Comparison of ENCODE assay signal across 24 cellular contexts in genomic region chr3:48184299-48184698, GRCh38. TPM values are rescaled to one million over a fixed set of nuclear protein-coding genes. Genes with fewer than 3 reads are reported as not detected.
DNase-seq lines count a peak whose midpoint lies in the region; ATAC-seq, FAIRE-seq and TF ChIP-seq lines count a peak whose summit lies in the region.
"Had no signal": no experiment of that assay in that cellular context is flagged by ENCODE, and none has a peak within 500 bp of the region (broad histone marks: within the 10 kb centered on the region; RNA-seq: fewer than 3 reads in every experiment).

No MANE protein-coding gene starts in this region.

- no peak for TF ChIP-seq POLR2A in HepG2 (IDR thresholded peaks at IDR 0.05; ENCODE audit: insufficient read depth in 1 of 2, low read depth in 2 of 2, low read length in 2 of 2)
- no peak for TF ChIP-seq POLR2A in right lobe of liver (IDR thresholded peaks at IDR 0.05)
- no peak for TF ChIP-seq POLR2A in K562 (conservative IDR thresholded peaks at IDR 0.05)
- no peak for TF ChIP-seq POLR2A in body of pancreas (IDR thresholded peaks at IDR 0.05)

- H3K27me3 ChIP-seq in HepG2 (ENCODE audit: control insufficient read depth in 1 of 2, insufficient read depth in 2 of 2, low read length in 2 of 2): no peaks in the 10 kb centered on the region
- H3K27me3 ChIP-seq in right lobe of liver: no peaks in the 10 kb centered on the region
- peaks cover 4% of the 10 kb centered on the region for H3K27me3 ChIP-seq in Loucy (ENCODE audit: insufficient read depth, low read length, poor library complexity, severe bottlenecking)
- no peaks in the 10 kb centered on the region for H3K27me3 ChIP-seq in K562 (ENCODE audit: control insufficient read depth in 2 of 2, insufficient read depth in 2 of 2, low read length in 2 of 2)
- no peaks in the 10 kb centered on the region for H3K27me3 ChIP-seq in body of pancreas
- H3K27me3 ChIP-seq: BE2C had no signal

- TF ChIP-seq RAD21 in HepG2 (CRISPR knock-in tag; IDR thresholded peaks at IDR 0.05) (no peak), K562 (CRISPR knock-in tag; conservative IDR thresholded peaks at IDR 0.05 in 1 of 2, IDR thresholded peaks at IDR 0.05 in 1 of 2) (no peak)

- in situ Hi-C loops in HepG2 (cut with HindIII; ENCODE audit: extremely low pct_ligation_motif_present, low pct_unique_long_range_greater_than_20kb) (no loop called here), K562 (cut with MboI) (no loop called here)

- POLR2A ChIA-PET in HepG2 (lab: Yijun Ruan, JAX) (no interaction called here), K562 (lab: Yijun Ruan, JAX) (interaction anchor here (1.0 kb wide), 1 partner anchor 12 kb away, joined by 3 read pairs; no protein-coding TSS in a partner anchor)

- ATAC-seq in HepG2 (no peak), right lobe of liver (no peak), K562 (no peak), body of pancreas (no peak), GM21381 (IDR thresholded peaks at IDR 0.05; ENCODE audit: unreplicated experiment) (no peak)
- ATAC-seq: HCT116 had no signal

- H3K79me2 ChIP-seq in HepG2 (ENCODE audit: insufficient read depth, low read length) (peaks cover 51% of the 10 kb centered on the region), Loucy (ENCODE audit: insufficient read depth, low read length) (peaks cover 88% of the 10 kb centered on the region), K562 (ENCODE audit: control insufficient read depth, insufficient read depth, low read length) (peaks cover 76% of the 10 kb centered on the region)

- no peak for TF ChIP-seq CTCF in HepG2 (CRISPR knock-in tag; IDR thresholded peaks at IDR 0.05)
- no peak for TF ChIP-seq CTCF in right lobe of liver (IDR thresholded peaks at IDR 0.05)
- no peak for TF ChIP-seq CTCF in Loucy (conservative IDR thresholded peaks at IDR 0.05; ENCODE audit: low read length)
- TF ChIP-seq CTCF in K562 (IDR thresholded peaks at IDR 0.05 in 2 of 3, conservative IDR thresholded peaks at IDR 0.05 in 1 of 3; ENCODE audit: insufficient read depth in 2 of 3, low read depth in 1 of 3, low read length in 3 of 3): no peak
- no peak for TF ChIP-seq CTCF in body of pancreas (IDR thresholded peaks at IDR 0.05)

- no peak overlapping the region for H3K27ac ChIP-seq in HepG2 (ENCODE audit: extremely low read length, insufficient read depth, low read length)
- no peak overlapping the region for H3K27ac ChIP-seq in right lobe of liver
- H3K27ac ChIP-seq in K562 (ENCODE audit: extremely low read depth, low read depth, low read length): no peak overlapping the region
- H3K27ac ChIP-seq in body of pancreas: no peak overlapping the region

- no peaks in the 10 kb centered on the region for H3F3A ChIP-seq in Loucy (ENCODE audit: low read depth)

- FAIRE-seq in HepG2 (lab: Jason Lieb, UNC) (no peak), K562 (lab: Jason Lieb, UNC) (no peak)
- FAIRE-seq: GM12892, GM18507 had no signal

- H3K4me1 ChIP-seq in HepG2 (ENCODE audit: insufficient read depth, low read length): peaks cover 60% of the 10 kb centered on the region
- H3K4me1 ChIP-seq in right lobe of liver: no peaks in the 10 kb centered on the region
- H3K4me1 ChIP-seq in Loucy (ENCODE audit: insufficient read depth, low read length, poor library complexity, severe bottlenecking): peaks cover 62% of the 10 kb centered on the region
- H3K4me1 ChIP-seq in K562 (replicated peaks in 1 of 2; ENCODE audit: control insufficient read depth in 2 of 2, insufficient read depth in 2 of 2, low read length in 2 of 2): peaks cover 0 to 15% of the 10 kb centered on the region in 2 experiments; a peak in 3 of 5 replicates
- H3K4me1 ChIP-seq in body of pancreas: peaks cover 15% of the 10 kb centered on the region
- H3K4me1 ChIP-seq: BE2C had no signal

- H3K36me3 ChIP-seq in HepG2 (replicated peaks in 1 of 2; ENCODE audit: control insufficient read depth in 1 of 2, insufficient read depth in 2 of 2, low read length in 2 of 2) (peaks cover 4 to 62% of the 10 kb centered on the region in 2 experiments; a peak in 4 of 5 replicates), right lobe of liver (no peaks in the 10 kb centered on the region), Loucy (ENCODE audit: insufficient read depth, low read length) (peaks cover 62% of the 10 kb centered on the region; the same call in 1 of the 2 replicates), K562 (ENCODE audit: control insufficient read depth, insufficient read depth, low read length) (peaks cover 76% of the 10 kb centered on the region), body of pancreas (replicated peaks in 1 of 2; ENCODE audit: insufficient read depth in 1 of 2, low read depth in 2 of 2) (no peaks in the 10 kb centered on the region)

- whole genome bisulfite sequencing in HepG2 (ENCODE audit: low lambda C conversion rate): 88% methylated on average over 2 of the region's 2 CpGs
- WGBS in right lobe of liver (ENCODE audit: insufficient coverage, low coverage, low lambda C conversion rate, missing lambda C conversion rate): 91% methylated on average over 2 of the region's 2 CpGs
- WGBS in K562 (ENCODE audit: insufficient coverage, low coverage, missing lambda C conversion rate): 43% methylated on average over 2 of the region's 2 CpGs
- WGBS in body of pancreas, 2 donors: 70 to 80% methylated on average over 2 of the region's 2 CpGs

- H3K9ac ChIP-seq in HepG2 (ENCODE audit: insufficient read depth, low read depth, low read length) (no peak overlapping the region), Loucy (ENCODE audit: low read depth, low read length, poor library complexity, severe bottlenecking) (peak overlapping the region; percentile 97), K562 (ENCODE audit: insufficient read depth in 1 of 2, low read depth in 2 of 2, low read length in 2 of 2) (no peak overlapping the region)

- H3K9me1 ChIP-seq in K562 (ENCODE audit: control insufficient read depth, insufficient read depth, low read length): no peaks in the 10 kb centered on the region

- CTCF ChIA-PET in HepG2 (lab: Yijun Ruan, JAX; ENCODE audit: low intra/inter-chr PET ratio, low total read pairs): no interaction called here
- CTCF ChIA-PET in K562 (lab: Yijun Ruan, JAX; ENCODE audit: low intra/inter-chr PET ratio): no interaction called here

- intact Hi-C loops in HepG2 (cut with micrococcal nuclease; ENCODE audit: unreplicated experiment): no loop called here
- intact Hi-C loops in right lobe of liver (cut with DNase I): no loop called here
- intact Hi-C loops in K562 (cut with micrococcal nuclease): no loop called here
- intact Hi-C loops in body of pancreas (cut with DNase I): no loop called here

- H3K9me2 ChIP-seq in Loucy (replicated peaks; ENCODE audit: low read depth, low read length): no peaks in the 10 kb centered on the region

- H3K4me3 ChIP-seq in HepG2 (replicated peaks in 1 of 3; ENCODE audit: insufficient read depth in 1 of 3, low read depth in 2 of 3, low read length in 3 of 3) (no peak overlapping the region), right lobe of liver (no peak overlapping the region), Loucy (ENCODE audit: low read length, poor library complexity, severe bottlenecking) (peak overlapping the region; percentile 82), K562 (no peak overlapping the region), body of pancreas (no peak overlapping the region)

- BruUV-seq in HepG2 (replicated peaks; lab: Mats Ljungman, UMichigan) (no TSS peak), K562 (replicated peaks; lab: Mats Ljungman, UMichigan) (no TSS peak)

- H4K20me1 ChIP-seq in HepG2 (ENCODE audit: insufficient read depth, low read length): no peaks in the 10 kb centered on the region
- H4K20me1 ChIP-seq in Loucy (ENCODE audit: insufficient read depth, low read length, poor library complexity, severe bottlenecking): peaks cover 73% of the 10 kb centered on the region
- 0 out of 2 replicates have a peak, but pooled peaks cover 5% of the 10 kb centered on the region for H4K20me1 ChIP-seq in K562 (replicated peaks; ENCODE audit: control insufficient read depth, insufficient read depth, low read length)

- H3K4me2 ChIP-seq in HepG2 (ENCODE audit: low read depth, low read length) (no peak overlapping the region), Loucy (ENCODE audit: low read depth, low read length, poor library complexity, severe bottlenecking) (peak overlapping the region; percentile 97), K562 (ENCODE audit: insufficient read depth, low read length) (no peak overlapping the region)

- TF ChIP-seq EP300 in HepG2 (IDR thresholded peaks at IDR 0.05; ENCODE audit: low read depth in 2 of 2, low read length in 2 of 2) (no peak), HepG2 (CRISPR knock-in tag; IDR thresholded peaks at IDR 0.05; ENCODE audit: borderline replicate concordance) (no peak), K562 (IDR thresholded peaks at IDR 0.05; ENCODE audit: low read length) (no peak)

- DNase-seq in HepG2 (ENCODE audit: low spot score): no peak
- no peak for DNase-seq in right lobe of liver
- no peak for DNase-seq in K562 (ENCODE audit: extremely low read depth in 1 of 4, low spot score in 3 of 4)
- no peak for DNase-seq in SIG-M5 treated with dmso at 0.1 percent for 504 hours (lab: John Stamatoyannopoulos, UW; ENCODE audit: unreplicated experiment)
- no peak for DNase-seq in body of pancreas
- DNase-seq: ACHN; BE2C; C1 segment of cervical spinal cord; CD4-positive, CD25-positive, alpha-beta regulatory T cell; CD8-positive, alpha-beta memory T cell; COR-L47; DMS 273 treated with DMSO at 0.1 percent for 48 hours; DMS53; GDM1; GOT3; H7; HFFc6 had no signal

- no peaks in the 10 kb centered on the region for H3K9me3 ChIP-seq in HepG2 (ENCODE audit: low read length)
- H3K9me3 ChIP-seq in right lobe of liver: no peaks in the 10 kb centered on the region
- H3K9me3 ChIP-seq in Loucy (ENCODE audit: insufficient read depth, low read depth, low read length): no peaks in the 10 kb centered on the region
- H3K9me3 ChIP-seq in K562 (replicated peaks; ENCODE audit: control insufficient read depth, insufficient read depth, low read depth, low read length): no peaks in the 10 kb centered on the region
- H3K9me3 ChIP-seq in body of pancreas: no peaks in the 10 kb centered on the region
- H3K9me3 ChIP-seq: BE2C had no signal

- H2AFZ ChIP-seq in HepG2 (ENCODE audit: low read length) (no peak overlapping the region), Loucy (ENCODE audit: low read length) (no peak overlapping the region), K562 (ENCODE audit: low read depth, low read length) (no peak overlapping the region)

RNA-seq across cellular contexts. Expression of gene CDC25A, which starts 3.9 kb away (rescaled TPM):
- total RNA-seq in HepG2 (2016; rRNA removed; fragmentation: Illumina TruSeq; extraction: Trizol) (45.4 and 54.7 TPM in 2 replicates), right lobe of liver (1 to 10 TPM in 2 of 6 experiments, under 1 TPM in 4; 0.27 to 8.8 (median 0.56) TPM), K562 (2014; rRNA removed) (53.9 and 61.3 TPM in 2 replicates), K562 (2014; rRNA removed; fragmentation: Illumina TruSeq; extraction: Trizol) (52.2 and 53.9 TPM in 2 replicates), K562 (2015; rRNA removed; fragmentation: Illumina TruSeq; extraction: Trizol) (45.6 and 51.8 TPM in 2 replicates), K562 (2021) (52.0 and 59.2 TPM in 2 replicates), body of pancreas (under 1 TPM in 1 of 2 donors, not detected in 1; 0.33 TPM)
- total RNA-seq in HepG2 (2016; cell fraction: cytosol; rRNA removed; fragmentation: Illumina TruSeq; extraction: Trizol; ENCODE audit: low read depth): 8.6 and 10.2 TPM in 2 replicates
- 44.2 and 51.4 TPM in 2 replicates for total RNA-seq in HepG2 (2016; cell fraction: insoluble cytoplasmic fraction; rRNA removed; fragmentation: Illumina TruSeq; extraction: Trizol)
- 25.6 and 27.4 TPM in 2 replicates for total RNA-seq in HepG2 (2016; cell fraction: membrane; rRNA removed; fragmentation: Illumina TruSeq; extraction: Trizol)
- 26.0 and 31.5 TPM in 2 replicates for total RNA-seq in HepG2 (2016; cell fraction: nucleus; rRNA removed; fragmentation: Illumina TruSeq; extraction: Trizol)
- polyA plus RNA-seq in HepG2 (2011; rRNA removed) (6.1 and 7.9 TPM in 2 replicates), K562 (2011; rRNA removed) (27.0 and 35.8 TPM in 2 replicates), K562 (2014; fragmentation: Illumina TruSeq; extraction: Trizol) (46.5 and 56.2 TPM in 2 replicates), K562 (2014; fragmentation: Nextera tagmentation; extraction: Ambion mirVana) (1 to 10 TPM; 3.4 to 5.0 TPM), K562 (2014; rRNA removed) (30.3 and 34.7 TPM in 2 replicates)
- 4.7 and 5.4 TPM in 2 replicates for polyA plus RNA-seq in HepG2 (2011; cell fraction: cytosol; rRNA removed)
- 3.8 and 5.4 TPM in 2 replicates for polyA plus RNA-seq in HepG2 (2011; cell fraction: nucleus; rRNA removed)
- 5.8 and 9.1 TPM in 2 replicates for polyA plus RNA-seq in HepG2 (2012)
- 3.9 and 4.0 TPM in 2 replicates for polyA plus RNA-seq in HepG2 (2016; cell fraction: cytosol; fragmentation: Illumina TruSeq; extraction: Trizol; ENCODE audit: low read depth)
- polyA plus RNA-seq in HepG2 (2016; cell fraction: insoluble cytoplasmic fraction; fragmentation: Illumina TruSeq; extraction: Trizol; ENCODE audit: low read depth): 40.2 and 42.2 TPM in 2 replicates
- polyA plus RNA-seq in HepG2 (2016; cell fraction: membrane; fragmentation: Illumina TruSeq; extraction: Trizol; ENCODE audit: low read depth): 11.4 and 13.7 TPM in 2 replicates
- 31.4 and 31.9 TPM in 2 replicates for polyA plus RNA-seq in HepG2 (2016; cell fraction: nucleus; fragmentation: Illumina TruSeq; extraction: Trizol; ENCODE audit: insufficient read depth, low read depth)
- polyA minus RNA-seq in HepG2 (2011; rRNA and poly(A)+ RNA removed; ENCODE audit: low replicate concordance): 12.9 and 36.5 TPM in 2 replicates
- 7.1 and 11.8 TPM in 2 replicates for polyA minus RNA-seq in HepG2 (2011; cell fraction: cytosol; rRNA and poly(A)+ RNA removed)
- 8.9 and 11.2 TPM in 2 replicates for polyA minus RNA-seq in HepG2 (2011; cell fraction: nucleus; rRNA and poly(A)+ RNA removed)
- total RNA-seq in K562 (2011; cell fraction: chromatin; rRNA removed; ENCODE audit: low replicate concordance): 39.9 and 44.1 TPM in 2 replicates
- 24.7 and 27.9 TPM in 2 replicates for total RNA-seq in K562 (2011; cell fraction: nucleolus; rRNA removed)
- 21.5 and 23.1 TPM in 2 replicates for total RNA-seq in K562 (2011; cell fraction: nucleoplasm; rRNA removed)
- polyA plus RNA-seq in K562 (2011; cell fraction: cytosol; rRNA removed): 19.2 and 35.0 TPM in 2 replicates
- polyA plus RNA-seq in K562 (2011; cell fraction: nucleus; rRNA removed): 14.7 and 15.2 TPM in 2 replicates
- 19.6 and 29.2 TPM in 2 replicates for polyA plus RNA-seq in K562 (2012)
- polyA minus RNA-seq in K562 (2011; rRNA and poly(A)+ RNA removed): 42.7 and 45.9 TPM in 2 replicates
- 30.5 and 32.1 TPM in 2 replicates for polyA minus RNA-seq in K562 (2011; cell fraction: cytosol; rRNA and poly(A)+ RNA removed)
- polyA minus RNA-seq in K562 (2011; cell fraction: nucleus; rRNA and poly(A)+ RNA removed): 15.9 and 16.6 TPM in 2 replicates
- polyA plus RNA-seq: CD8-positive, alpha-beta memory T cell had no signal

RNA-seq across cellular contexts. Expression of gene CAMP, which starts 39.0 kb away (rescaled TPM):
- total RNA-seq in HepG2 (2016; rRNA removed; fragmentation: Illumina TruSeq; extraction: Trizol): not detected in 2 replicates
- total RNA-seq in HepG2 (2016; cell fraction: cytosol; rRNA removed; fragmentation: Illumina TruSeq; extraction: Trizol; ENCODE audit: low read depth): not detected in 2 replicates
- not detected in 2 replicates for total RNA-seq in HepG2 (2016; cell fraction: insoluble cytoplasmic fraction; rRNA removed; fragmentation: Illumina TruSeq; extraction: Trizol)
- total RNA-seq in HepG2 (2016; cell fraction: membrane; rRNA removed; fragmentation: Illumina TruSeq; extraction: Trizol): not detected in 2 replicates
- not detected in 2 replicates for total RNA-seq in HepG2 (2016; cell fraction: nucleus; rRNA removed; fragmentation: Illumina TruSeq; extraction: Trizol)
- not detected in 2 replicates for polyA plus RNA-seq in HepG2 (2011; rRNA removed)
- polyA plus RNA-seq in HepG2 (2011; cell fraction: cytosol; rRNA removed): not detected in 2 replicates
- not detected in 2 replicates for polyA plus RNA-seq in HepG2 (2011; cell fraction: nucleus; rRNA removed)
- not detected in 2 replicates for polyA plus RNA-seq in HepG2 (2012)
- not detected in 2 replicates for polyA plus RNA-seq in HepG2 (2016; cell fraction: cytosol; fragmentation: Illumina TruSeq; extraction: Trizol; ENCODE audit: low read depth)
- polyA plus RNA-seq in HepG2 (2016; cell fraction: insoluble cytoplasmic fraction; fragmentation: Illumina TruSeq; extraction: Trizol; ENCODE audit: low read depth): not detected in 2 replicates
- not detected in 2 replicates for polyA plus RNA-seq in HepG2 (2016; cell fraction: membrane; fragmentation: Illumina TruSeq; extraction: Trizol; ENCODE audit: low read depth)
- polyA plus RNA-seq in HepG2 (2016; cell fraction: nucleus; fragmentation: Illumina TruSeq; extraction: Trizol; ENCODE audit: insufficient read depth, low read depth): not detected in 2 replicates
- polyA minus RNA-seq in HepG2 (2011; rRNA and poly(A)+ RNA removed; ENCODE audit: low replicate concordance): not detected in 2 replicates
- polyA minus RNA-seq in HepG2 (2011; cell fraction: cytosol; rRNA and poly(A)+ RNA removed): not detected in 2 replicates
- polyA minus RNA-seq in HepG2 (2011; cell fraction: nucleus; rRNA and poly(A)+ RNA removed): not detected in 2 replicates
- under 1 TPM in 2 of 6 experiments, not detected in 4; 0.46 to 0.50 TPM for total RNA-seq in right lobe of liver
- not detected in 2 replicates for total RNA-seq in K562 (2011; cell fraction: chromatin; rRNA removed; ENCODE audit: low replicate concordance)
- total RNA-seq in K562 (2011; cell fraction: nucleolus; rRNA removed): not detected in 2 replicates
- not detected in 2 replicates for total RNA-seq in K562 (2011; cell fraction: nucleoplasm; rRNA removed)
- 0.29 TPM in 1 of 2 replicates, not detected in the other for total RNA-seq in K562 (2014; rRNA removed)
- total RNA-seq in K562 (2014; rRNA removed; fragmentation: Illumina TruSeq; extraction: Trizol): not detected in 2 replicates
- total RNA-seq in K562 (2015; rRNA removed; fragmentation: Illumina TruSeq; extraction: Trizol): not detected in 2 replicates
- total RNA-seq in K562 (2021): 0.22 TPM in 1 of 2 replicates, not detected in the other
- polyA plus RNA-seq in K562 (2011; rRNA removed): not detected in 2 replicates
- polyA plus RNA-seq in K562 (2011; cell fraction: cytosol; rRNA removed): not detected in 2 replicates
- polyA plus RNA-seq in K562 (2011; cell fraction: nucleus; rRNA removed): not detected in 2 replicates
- not detected in 2 replicates for polyA plus RNA-seq in K562 (2012)
- polyA plus RNA-seq in K562 (2014; fragmentation: Illumina TruSeq; extraction: Trizol): not detected in 2 replicates
- polyA plus RNA-seq in K562 (2014; fragmentation: Nextera tagmentation; extraction: Ambion mirVana): not detected
- not detected in 2 replicates for polyA plus RNA-seq in K562 (2014; rRNA removed)
- not detected in 2 replicates for polyA minus RNA-seq in K562 (2011; rRNA and poly(A)+ RNA removed)
- polyA minus RNA-seq in K562 (2011; cell fraction: cytosol; rRNA and poly(A)+ RNA removed): not detected in 2 replicates
- not detected in 2 replicates for polyA minus RNA-seq in K562 (2011; cell fraction: nucleus; rRNA and poly(A)+ RNA removed)
- not detected for total RNA-seq in body of pancreas
- total RNA-seq: A172; CD4-positive, CD25-positive, alpha-beta regulatory T cell; CD8-positive, alpha-beta memory T cell; Daoy; H7; HFFc6 had no signal
- polyA plus RNA-seq: CD4-positive, CD25-positive, alpha-beta regulatory T cell; CD8-positive, alpha-beta memory T cell had no signal

RNA-seq across cellular contexts. Expression of gene ZNF589, which starts 56.6 kb away (rescaled TPM):
- total RNA-seq in HepG2 (2016; rRNA removed; fragmentation: Illumina TruSeq; extraction: Trizol) (5.6 and 7.3 TPM in 2 replicates), right lobe of liver (1 to 10 TPM; 2.2 to 3.6 (median 2.5) TPM), K562 (2014; rRNA removed) (13.9 and 17.6 TPM in 2 replicates), K562 (2014; rRNA removed; fragmentation: Illumina TruSeq; extraction: Trizol) (21.5 and 24.9 TPM in 2 replicates), K562 (2015; rRNA removed; fragmentation: Illumina TruSeq; extraction: Trizol) (20.1 and 20.8 TPM in 2 replicates), K562 (2021) (19.6 and 20.8 TPM in 2 replicates), body of pancreas (10 to 100 TPM in 1 of 2 donors, 1 to 10 TPM in 1; 8.6 to 40.9 TPM)
- 0.44 and 0.81 TPM in 2 replicates for total RNA-seq in HepG2 (2016; cell fraction: cytosol; rRNA removed; fragmentation: Illumina TruSeq; extraction: Trizol; ENCODE audit: low read depth)
- 5.3 and 6.9 TPM in 2 replicates for total RNA-seq in HepG2 (2016; cell fraction: insoluble cytoplasmic fraction; rRNA removed; fragmentation: Illumina TruSeq; extraction: Trizol)
- 1.4 and 1.7 TPM in 2 replicates for total RNA-seq in HepG2 (2016; cell fraction: membrane; rRNA removed; fragmentation: Illumina TruSeq; extraction: Trizol)
- 10.3 and 12.0 TPM in 2 replicates for total RNA-seq in HepG2 (2016; cell fraction: nucleus; rRNA removed; fragmentation: Illumina TruSeq; extraction: Trizol)
- polyA plus RNA-seq in HepG2 (2011; rRNA removed) (5.8 and 7.2 TPM in 2 replicates), K562 (2011; rRNA removed) (26.7 and 28.8 TPM in 2 replicates), K562 (2014; fragmentation: Illumina TruSeq; extraction: Trizol) (24.1 and 25.1 TPM in 2 replicates), K562 (2014; fragmentation: Nextera tagmentation; extraction: Ambion mirVana) (10 to 100 TPM in 1 of 2 experiments, 1 to 10 TPM in 1; 4.2 to 17.6 TPM), K562 (2014; rRNA removed) (23.2 and 23.9 TPM in 2 replicates)
- 2.5 and 3.9 TPM in 2 replicates for polyA plus RNA-seq in HepG2 (2011; cell fraction: cytosol; rRNA removed)
- 15.9 and 20.4 TPM in 2 replicates for polyA plus RNA-seq in HepG2 (2011; cell fraction: nucleus; rRNA removed)
- polyA plus RNA-seq in HepG2 (2012): 5.9 and 7.4 TPM in 2 replicates
- 0.26 and 0.29 TPM in 2 replicates for polyA plus RNA-seq in HepG2 (2016; cell fraction: cytosol; fragmentation: Illumina TruSeq; extraction: Trizol; ENCODE audit: low read depth)
- 5.2 and 5.5 TPM in 2 replicates for polyA plus RNA-seq in HepG2 (2016; cell fraction: insoluble cytoplasmic fraction; fragmentation: Illumina TruSeq; extraction: Trizol; ENCODE audit: low read depth)
- 0.94 and 1.2 TPM in 2 replicates for polyA plus RNA-seq in HepG2 (2016; cell fraction: membrane; fragmentation: Illumina TruSeq; extraction: Trizol; ENCODE audit: low read depth)
- 17.8 and 20.2 TPM in 2 replicates for polyA plus RNA-seq in HepG2 (2016; cell fraction: nucleus; fragmentation: Illumina TruSeq; extraction: Trizol; ENCODE audit: insufficient read depth, low read depth)
- polyA minus RNA-seq in HepG2 (2011; rRNA and poly(A)+ RNA removed; ENCODE audit: low replicate concordance): 5.6 and 10.6 TPM in 2 replicates
- polyA minus RNA-seq in HepG2 (2011; cell fraction: cytosol; rRNA and poly(A)+ RNA removed): 1.7 TPM in 2 replicates
- 8.9 and 13.2 TPM in 2 replicates for polyA minus RNA-seq in HepG2 (2011; cell fraction: nucleus; rRNA and poly(A)+ RNA removed)
- total RNA-seq in K562 (2011; cell fraction: chromatin; rRNA removed; ENCODE audit: low replicate concordance): 68.3 and 75.9 TPM in 2 replicates
- 29.9 and 35.9 TPM in 2 replicates for total RNA-seq in K562 (2011; cell fraction: nucleolus; rRNA removed)
- 57.4 and 74.4 TPM in 2 replicates for total RNA-seq in K562 (2011; cell fraction: nucleoplasm; rRNA removed)
- polyA plus RNA-seq in K562 (2011; cell fraction: cytosol; rRNA removed): 11.3 and 20.8 TPM in 2 replicates
- polyA plus RNA-seq in K562 (2011; cell fraction: nucleus; rRNA removed): 78.0 and 81.2 TPM in 2 replicates
- polyA plus RNA-seq in K562 (2012): 14.2 and 16.5 TPM in 2 replicates
- 24.3 and 27.1 TPM in 2 replicates for polyA minus RNA-seq in K562 (2011; rRNA and poly(A)+ RNA removed)
- 6.6 and 7.7 TPM in 2 replicates for polyA minus RNA-seq in K562 (2011; cell fraction: cytosol; rRNA and poly(A)+ RNA removed)
- 12.9 and 19.1 TPM in 2 replicates for polyA minus RNA-seq in K562 (2011; cell fraction: nucleus; rRNA and poly(A)+ RNA removed)

Comparison
In these comparisons a context has a peak if more than half of its experiments do, and no peak if none do; other contexts are left out.
1. Of the 241 proteins assayed by ChIP-seq in both HepG2 and K562: peak only in HepG2: none; only in K562: MAFG; in both: MAFF and MAFK; in neither: 238.